ENCODE assay signal across 14 cellular contexts in the genomic region with DNA sequence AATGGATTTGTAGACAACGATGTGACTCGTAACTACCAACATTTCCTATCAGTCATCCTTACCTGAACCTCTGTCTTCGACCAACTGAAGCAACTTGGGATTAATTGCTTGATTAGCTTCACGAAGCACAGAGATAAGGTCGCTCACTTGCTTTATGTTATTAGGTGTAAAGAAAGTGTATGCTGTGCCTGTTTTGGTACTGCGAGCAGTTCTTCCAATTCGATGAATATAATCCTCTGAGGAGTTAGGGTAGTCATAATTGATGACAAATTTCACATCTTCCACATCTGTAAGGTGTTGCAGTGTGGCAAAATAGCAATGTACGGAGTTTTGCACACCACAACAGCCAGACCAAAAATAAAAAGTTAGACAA. TPM values are rescaled to one million over a fixed set of nuclear protein-coding genes. Genes with fewer than 3 reads are reported as not detected.
A peak's percentile ranks its signal among the peaks of the same experiment; 100 is the strongest.
DNase-seq lines count a peak whose midpoint lies in the region; ATAC-seq, FAIRE-seq and TF ChIP-seq lines count a peak whose summit lies in the region.
"Had no signal": no experiment of that assay in that cellular context is flagged by ENCODE, and none has a peak within 500 bp of the region (broad histone marks: within the 10 kb centered on the region; RNA-seq: fewer than 3 reads in every experiment).

No MANE protein-coding gene starts in this region.

- H3K4me3 ChIP-seq in A549 = no peak overlapping the region
- no peak overlapping the region for H3K4me3 ChIP-seq in CD4-positive, alpha-beta memory T cell (ENCODE audit: low read length in 2 of 2)
- no peak overlapping the region for H3K4me3 ChIP-seq in sigmoid colon

- WGBS in A549 (ENCODE audit: missing lambda C conversion rate) = 89% methylated on average over 8 of the region's 8 CpGs
- 91 to 94% methylated on average over 8 of the region's 8 CpGs for WGBS in sigmoid colon, 2 donors

- H3K4me1 ChIP-seq in A549 (peaks cover 67% of the 10 kb centered on the region), sigmoid colon (peaks cover 0 to 81% (median 62%) of the 10 kb centered on the region in 4 donors)
- H3K4me1 ChIP-seq in CD4-positive, alpha-beta memory T cell (ENCODE audit: insufficient read depth, low read length) = peaks cover 81% of the 10 kb centered on the region

- peak overlapping the region in 4 of 8 donors; percentile 9 to 67 (median 35) for H3K4me3 Mint-ChIP-seq in CD4-positive, alpha-beta memory T cell
- H3K4me3 Mint-ChIP-seq in activated T-helper 17 cell treated with anti-CD3 and anti-CD28 coated beads, Interleukin-2, amount 50 U/mL, for 72 hours = peak overlapping the region; percentile 98
- no peak overlapping the region for H3K4me3 Mint-ChIP-seq in mesothelial cell of epicardium

- peak overlapping the region in 5 of 7 donors; percentile 43 to 99 (median 84) for H3K27ac Mint-ChIP-seq in CD4-positive, alpha-beta memory T cell
- H3K27ac Mint-ChIP-seq in activated T-helper 17 cell treated with anti-CD3 and anti-CD28 coated beads, Interleukin-2, amount 50 U/mL, for 72 hours = peak overlapping the region; percentile 100
- H3K27ac Mint-ChIP-seq in mesothelial cell of epicardium = peak overlapping the region; percentile 10

- H3K27me3 ChIP-seq in CD4-positive, alpha-beta memory T cell (ENCODE audit: insufficient read depth, low read length) = no peaks in the 10 kb centered on the region
- no peaks in the 10 kb centered on the region for H3K27me3 ChIP-seq in sigmoid colon
- H3K27me3 ChIP-seq: foreskin keratinocyte had no signal

- CTCF ChIA-PET in A549 (lab: Yijun Ruan, JAX) = interaction anchor here (12.8 kb wide), 1 partner anchor 77 kb away, joined by 300 read pairs; no protein-coding TSS in a partner anchor
- CTCF ChIA-PET in CD4-positive, alpha-beta memory T cell (lab: Charles Lee; ENCODE audit: partially characterized antibody) = interaction anchor here (1.0 kb wide), 1 partner anchor 587 kb away, joined by 3 read pairs; no protein-coding TSS in a partner anchor

- no peak for TF ChIP-seq RAD21 in A549 (conservative IDR thresholded peaks at IDR 0.05 in 1 of 2, IDR thresholded peaks at IDR 0.05 in 1 of 2)

- H3K9me3 ChIP-seq in A549 (no peaks in the 10 kb centered on the region), sigmoid colon (no peaks in the 10 kb centered on the region)
- H3K9me3 ChIP-seq in CD4-positive, alpha-beta memory T cell (ENCODE audit: control insufficient read depth in 1 of 2, low read length in 2 of 2) = no peaks in the 10 kb centered on the region

- POLR2A ChIA-PET in A549 (lab: Yijun Ruan, JAX) = no interaction called here
- POLR2A ChIA-PET in CD4-positive, alpha-beta memory T cell (lab: Charles Lee; ENCODE audit: partially characterized antibody) = interaction anchor here (0.9 to 7.9 kb wide), 3 partner anchors 10 to 80 kb away, joined by 3 to 110 read pairs (median 3); no protein-coding TSS in a partner anchor

- TF ChIP-seq EP300 in A549 (IDR thresholded peaks at IDR 0.05) (no peak), sigmoid colon (IDR thresholded peaks at IDR 0.05) (no peak)

- H3K9me3 Mint-ChIP-seq in CD4-positive, alpha-beta memory T cell = peaks cover 0 to 44% (median 0%) of the 10 kb centered on the region in 8 donors
- no peaks in the 10 kb centered on the region for H3K9me3 Mint-ChIP-seq in activated T-helper 17 cell treated with anti-CD3 and anti-CD28 coated beads, Interleukin-2, amount 50 U/mL, for 72 hours
- H3K9me3 Mint-ChIP-seq in mesothelial cell of epicardium = no peaks in the 10 kb centered on the region

- TF ChIP-seq POLR2A in A549 (IDR thresholded peaks at IDR 0.05; ENCODE audit: low read length) = no peak
- TF ChIP-seq POLR2A in sigmoid colon (IDR thresholded peaks at IDR 0.05) = no peak

- TF ChIP-seq CTCF in A549 (IDR thresholded peaks at IDR 0.05) = no peak
- no peak for TF ChIP-seq CTCF in mesothelial cell of epicardium (IDR thresholded peaks at IDR 0.05; ENCODE audit: unreplicated experiment)
- TF ChIP-seq CTCF in D721Med (IDR thresholded peaks at IDR 0.05; ENCODE audit: insufficient read depth, missing control alignments) = no peak
- no peak for TF ChIP-seq CTCF in sigmoid colon (IDR thresholded peaks at IDR 0.05)

- DNase-seq in A549 (ENCODE audit: low read depth in 1 of 2, low spot score in 1 of 2) = no peak
- DNase-seq in CD4-positive, alpha-beta memory T cell = peak in 2 of 5 donors; percentile 19 to 20
- DNase-seq in mesothelial cell of epicardium (ENCODE audit: low spot score in 2 of 2, unreplicated experiment in 2 of 2) = no peak
- no peak for DNase-seq in D721Med (ENCODE audit: insufficient read length, low spot score)
- no peak for DNase-seq in NCI-H1930 (lab: John Stamatoyannopoulos, UW)
- DNase-seq in sigmoid colon = no peak
- DNase-seq: anterior cingulate cortex; NCI-H1436; NCI-H510A; stimulated activated CD4-positive, alpha-beta T cell treated with anti-CD3 and anti-CD28 coated beads, Interleukin-4, amount 100 ng/mL, for 24 hours; stimulated activated naive CD8-positive, alpha-beta T cell treated with anti-CD3 and anti-CD28 coated beads, Interleukin-15, Interleukin-2, amounts not matched to agents 100 U/mL and 50 U/mL, for 24 hours had no signal

- ATAC-seq in A549 = no peak
- ATAC-seq in activated T-helper 17 cell treated with anti-CD3 and anti-CD28 coated beads, Interleukin-2, amount 50 U/mL, for 72 hours (replicated peaks) = no peak
- ATAC-seq in HG03095 (IDR thresholded peaks at IDR 0.05; ENCODE audit: unreplicated experiment) = no peak
- ATAC-seq: foreskin keratinocyte; stimulated activated naive CD8-positive, alpha-beta T cell treated with anti-CD3 and anti-CD28 coated beads, Interleukin-15, Interleukin-2, amounts not matched to agents 100 U/mL and 50 U/mL, for 24 hours had no signal

- FAIRE-seq in A549 (lab: Jason Lieb, UNC) (no peak), D721Med (lab: Jason Lieb, UNC) (no peak)

- no peak overlapping the region for H3K4me2 ChIP-seq in A549

- H3K36me3 Mint-ChIP-seq in CD4-positive, alpha-beta memory T cell = peaks cover 63 to 93% of the 10 kb centered on the region in 2 donors
- peaks cover 97% of the 10 kb centered on the region for H3K36me3 Mint-ChIP-seq in activated T-helper 17 cell treated with anti-CD3 and anti-CD28 coated beads, Interleukin-2, amount 50 U/mL, for 72 hours (ENCODE audit: low read depth)
- H3K36me3 Mint-ChIP-seq in mesothelial cell of epicardium = peaks cover 47% of the 10 kb centered on the region

- H3K4me1 Mint-ChIP-seq in CD4-positive, alpha-beta memory T cell = peaks cover 57 to 93% (median 78%) of the 10 kb centered on the region in 4 donors
- peaks cover 58% of the 10 kb centered on the region for H3K4me1 Mint-ChIP-seq in activated T-helper 17 cell treated with anti-CD3 and anti-CD28 coated beads, Interleukin-2, amount 50 U/mL, for 72 hours
- peaks cover 43% of the 10 kb centered on the region for H3K4me1 Mint-ChIP-seq in mesothelial cell of epicardium

- peaks cover 71% of the 10 kb centered on the region for H3K36me3 ChIP-seq in CD4-positive, alpha-beta memory T cell (ENCODE audit: insufficient read depth, low read length)
- peaks cover 50 to 71% (median 62%) of the 10 kb centered on the region in 4 donors for H3K36me3 ChIP-seq in sigmoid colon

- intact Hi-C loops in CD4-positive, alpha-beta memory T cell (cut with micrococcal nuclease) = loop anchor here (10.0 kb wide), 2 partner anchors 656 to 796 kb away; a partner anchor contains a TSS
- intact Hi-C loops in sigmoid colon (cut with DNase I) = loop anchor here (10.0 kb wide), 1 partner anchor 356 kb away; no protein-coding TSS in a partner anchor

- no peak overlapping the region for H3K27ac ChIP-seq in A549
- no peak overlapping the region for H3K27ac ChIP-seq in CD4-positive, alpha-beta memory T cell (ENCODE audit: low read depth, low read length)
- H3K27ac ChIP-seq in sigmoid colon = peak overlapping the region in 1 of 4 donors; percentile 5
- H3K27ac ChIP-seq: foreskin keratinocyte had no signal

- no peaks in the 10 kb centered on the region for H3K27me3 Mint-ChIP-seq in CD4-positive, alpha-beta memory T cell
- H3K27me3 Mint-ChIP-seq in activated T-helper 17 cell treated with anti-CD3 and anti-CD28 coated beads, Interleukin-2, amount 50 U/mL, for 72 hours = no peaks in the 10 kb centered on the region
- H3K27me3 Mint-ChIP-seq in mesothelial cell of epicardium (ENCODE audit: low read depth) = no peaks in the 10 kb centered on the region

RNA-seq across cellular contexts. Expression of a gene that starts 3.6 kb away (rescaled TPM):
- 28.8 and 31.3 TPM in 2 replicates for polyA plus RNA-seq in A549 (2011; rRNA removed)
- 10.1 and 12.4 TPM in 2 replicates for polyA plus RNA-seq in A549 (2012; cell fraction: cytosol; rRNA removed)
- 15.9 and 26.1 TPM in 2 replicates for polyA plus RNA-seq in A549 (2012; cell fraction: nucleus; rRNA removed)
- 26.3 to 28.5 TPM (median 27.4 TPM) in 3 replicates for polyA plus RNA-seq in A549 (2017; fragmentation: RNase III; extraction: RNeasy Plus Mini Kit Qiagen cat#74134 plus additional on column Dnase treatment)
- 20.4 and 23.0 TPM in 2 replicates for polyA minus RNA-seq in A549 (2011; rRNA and poly(A)+ RNA removed)
- 10 to 100 TPM; 57.4 to 60.0 TPM for total RNA-seq in CD4-positive, alpha-beta memory T cell
- 1 to 10 TPM; 3.0 to 6.7 TPM for polyA plus RNA-seq in CD4-positive, alpha-beta memory T cell
- total RNA-seq in activated T-helper 17 cell treated with anti-CD3 and anti-CD28 coated beads, Interleukin-2, amount 50 U/mL, for 72 hours = 10 to 100 TPM; 38.8 to 40.9 TPM
- 30.9 to 32.2 TPM (median 31.7 TPM) in 3 replicates for total RNA-seq in mesothelial cell of epicardium
- 10 to 100 TPM in 2 of 4 donors, 1 to 10 TPM in 2; 5.2 to 16.1 (median 10.4) TPM for total RNA-seq in sigmoid colon
- 10 to 100 TPM in 1 of 3 donors, 1 to 10 TPM in 2; 3.9 to 11.0 (median 4.2) TPM for polyA plus RNA-seq in sigmoid colon

RNA-seq across cellular contexts. Expression of a gene that starts 5.6 kb away (rescaled TPM):
- polyA plus RNA-seq in A549 (2011; rRNA removed) (811 and 1,011 TPM in 2 replicates), A549 (2017; fragmentation: RNase III; extraction: RNeasy Plus Mini Kit Qiagen cat#74134 plus additional on column Dnase treatment) (748 to 886 TPM (median 841 TPM) in 3 replicates), sigmoid colon (100 to 1,000 TPM; 187 to 412 (median 248) TPM)
- 724 and 844 TPM in 2 replicates for polyA plus RNA-seq in A549 (2012; cell fraction: cytosol; rRNA removed)
- polyA plus RNA-seq in A549 (2012; cell fraction: nucleus; rRNA removed) = 1,855 and 3,100 TPM in 2 replicates
- polyA minus RNA-seq in A549 (2011; rRNA and poly(A)+ RNA removed) = 739 and 935 TPM in 2 replicates
- total RNA-seq in CD4-positive, alpha-beta memory T cell = 1,000 to 10,000 TPM; 1,369 to 1,418 TPM
- 1,000 to 10,000 TPM; 1,080 to 1,577 TPM for polyA plus RNA-seq in CD4-positive, alpha-beta memory T cell
- total RNA-seq in activated T-helper 17 cell treated with anti-CD3 and anti-CD28 coated beads, Interleukin-2, amount 50 U/mL, for 72 hours = 100 to 1,000 TPM; 485 to 742 TPM
- total RNA-seq in mesothelial cell of epicardium (886 to 925 TPM (median 921 TPM) in 3 replicates), sigmoid colon (1,000 to 10,000 TPM in 1 of 4 donors, 100 to 1,000 TPM in 3; 488 to 1,652 (median 747) TPM)

RNA-seq across cellular contexts. Expression of a gene that starts 6.3 kb away (rescaled TPM):
- polyA plus RNA-seq in A549 (2011; rRNA removed) = 53.5 and 73.0 TPM in 2 replicates
- 14.6 and 17.7 TPM in 2 replicates for polyA plus RNA-seq in A549 (2012; cell fraction: cytosol; rRNA removed)
- 30.0 and 34.6 TPM in 2 replicates for polyA plus RNA-seq in A549 (2012; cell fraction: nucleus; rRNA removed)
- polyA plus RNA-seq in A549 (2017; fragmentation: RNase III; extraction: RNeasy Plus Mini Kit Qiagen cat#74134 plus additional on column Dnase treatment) = 30.0 to 35.0 TPM (median 32.3 TPM) in 3 replicates
- 22.1 and 27.0 TPM in 2 replicates for polyA minus RNA-seq in A549 (2011; rRNA and poly(A)+ RNA removed)
- total RNA-seq in CD4-positive, alpha-beta memory T cell = 100 to 1,000 TPM; 105 to 108 TPM
- 10 to 100 TPM in 1 of 2 donors, 1 to 10 TPM in 1; 6.4 to 18.5 TPM for polyA plus RNA-seq in CD4-positive, alpha-beta memory T cell
- total RNA-seq in activated T-helper 17 cell treated with anti-CD3 and anti-CD28 coated beads, Interleukin-2, amount 50 U/mL, for 72 hours = 10 to 100 TPM; 45.3 to 63.4 TPM
- 128 to 135 TPM (median 132 TPM) in 3 replicates for total RNA-seq in mesothelial cell of epicardium
- 10 to 100 TPM; 34.9 to 74.5 (median 56.9) TPM for total RNA-seq in sigmoid colon
- 10 to 100 TPM; 13.2 to 24.3 (median 13.9) TPM for polyA plus RNA-seq in sigmoid colon

RNA-seq across cellular contexts. Expression of a gene that starts 51.6 kb away (rescaled TPM):
- polyA plus RNA-seq in A549 (2011; rRNA removed) (12.2 and 12.8 TPM in 2 replicates), A549 (2017; fragmentation: RNase III; extraction: RNeasy Plus Mini Kit Qiagen cat#74134 plus additional on column Dnase treatment) (1.6 to 3.0 TPM (median 2.3 TPM) in 3 replicates), sigmoid colon (1 to 10 TPM; 4.4 to 7.8 (median 6.6) TPM)
- polyA plus RNA-seq in A549 (2012; cell fraction: cytosol; rRNA removed) = 1.3 TPM in 2 replicates
- polyA plus RNA-seq in A549 (2012; cell fraction: nucleus; rRNA removed) = 0.41 and 1.1 TPM in 2 replicates
- 8.4 and 10.9 TPM in 2 replicates for polyA minus RNA-seq in A549 (2011; rRNA and poly(A)+ RNA removed)
- total RNA-seq in CD4-positive, alpha-beta memory T cell = under 1 TPM; 0.55 to 0.90 TPM
- polyA plus RNA-seq in CD4-positive, alpha-beta memory T cell = not detected
- total RNA-seq in activated T-helper 17 cell treated with anti-CD3 and anti-CD28 coated beads, Interleukin-2, amount 50 U/mL, for 72 hours = not detected
- total RNA-seq in mesothelial cell of epicardium (0.40 to 0.54 TPM in 2 of 3 replicates, not detected in the other), sigmoid colon (1 to 10 TPM; 1.8 to 6.5 (median 3.1) TPM)
- total RNA-seq: foreskin keratinocyte had no signal
- polyA plus RNA-seq: foreskin keratinocyte had no signal

Comparison
In these comparisons a context has a peak if more than half of its experiments do, and no peak if none do; other contexts are left out.
1. H3K27ac Mint-ChIP-seq: peak in every context shown above with its lines; median percentile 100 in activated T-helper 17 cell treated with anti-CD3 and anti-CD28 coated beads, Interleukin-2, amount 50 U/mL, for 72 hours; 84 in CD4-positive, alpha-beta memory T cell; 10 in mesothelial cell of epicardium.